In the genomic region with DNA sequence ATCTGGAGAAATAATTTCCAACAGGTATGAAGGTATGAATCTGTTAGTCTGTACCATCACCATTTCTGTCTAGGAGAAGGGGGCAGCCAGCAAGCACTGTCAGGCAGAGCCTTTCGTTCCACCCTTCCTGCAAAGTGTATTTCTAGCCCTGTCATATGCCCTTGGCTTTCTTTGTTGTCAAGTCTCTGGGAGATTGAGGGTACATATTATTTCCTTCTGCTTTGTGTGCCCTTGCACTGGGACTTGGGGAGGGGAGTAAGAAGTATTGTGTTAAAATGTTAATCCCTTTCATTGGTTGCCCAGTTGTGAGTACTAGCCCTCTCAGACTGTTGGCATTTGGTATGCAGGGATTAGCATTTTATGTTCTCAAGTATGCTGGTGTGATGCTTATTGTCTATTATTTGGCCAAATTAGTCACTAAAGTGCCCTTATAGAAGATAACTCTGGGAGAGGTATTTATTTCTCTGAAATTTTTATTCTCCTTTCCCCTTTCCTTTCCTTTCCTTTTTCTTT, we compare ENCODE assay signal across 25 cellular contexts.
"Had no signal": no experiment of that assay in that cellular context is flagged by ENCODE, and none has a peak within 500 bp of the region (broad histone marks: within the 10 kb centered on the region; RNA-seq: fewer than 3 reads in every experiment).

No MANE protein-coding gene starts in this region.

- H3K9me3 ChIP-seq: ascending aorta, gastroesophageal sphincter, heart right ventricle, neutrophil, transverse colon, vagina had no signal

- H3K4me1 Mint-ChIP-seq: activated naive CD8-positive, alpha-beta T cell treated with anti-CD3 and anti-CD28 coated beads, Interleukin-2, amount 50 U/mL, for 24 hours had no signal

- ATAC-seq: activated naive CD8-positive, alpha-beta T cell treated with anti-CD3 and anti-CD28 coated beads, Interleukin-2, amount 50 U/mL, for 24 hours; gastroesophageal sphincter; heart right ventricle; left colon; naive thymus-derived CD4-positive, alpha-beta T cell; T-helper 17 cell had no signal

- H3K27me3 Mint-ChIP-seq: activated naive CD8-positive, alpha-beta T cell treated with anti-CD3 and anti-CD28 coated beads, Interleukin-2, amount 50 U/mL, for 24 hours; naive thymus-derived CD4-positive, alpha-beta T cell; T-helper 17 cell had no signal

- FAIRE-seq: endometrium, islet of Langerhans had no signal

- H3K4me1 ChIP-seq: ascending aorta, gastroesophageal sphincter, heart right ventricle, transverse colon, vagina had no signal

- H3K4me3 ChIP-seq: ascending aorta, cardiac muscle cell, dorsolateral prefrontal cortex, gastroesophageal sphincter, heart right ventricle, skin epidermis, transverse colon, vagina had no signal

- H3K9me3 Mint-ChIP-seq: activated naive CD8-positive, alpha-beta T cell treated with anti-CD3 and anti-CD28 coated beads, Interleukin-2, amount 50 U/mL, for 24 hours; naive thymus-derived CD4-positive, alpha-beta T cell had no signal

- H3K27ac Mint-ChIP-seq: activated naive CD8-positive, alpha-beta T cell treated with anti-CD3 and anti-CD28 coated beads, Interleukin-2, amount 50 U/mL, for 24 hours; T-helper 17 cell had no signal

- H3K27me3 ChIP-seq: ascending aorta, cardiac muscle cell, dorsolateral prefrontal cortex, gastroesophageal sphincter, heart right ventricle, neutrophil, transverse colon, vagina had no signal

- H3K27ac ChIP-seq: ascending aorta, cardiac muscle cell, dorsolateral prefrontal cortex, gastroesophageal sphincter, heart right ventricle, neutrophil, parathyroid adenoma, skin epidermis, transverse colon, vagina had no signal

- DNase-seq: activated CD4-positive, alpha-beta T cell treated with anti-CD3 and anti-CD28 coated beads, Interleukin-2, amount 50 U/mL, for 1 hour; activated CD8-positive, alpha-beta memory T cell treated with anti-CD3 and anti-CD28 coated beads for 24 hours; activated naive CD4-positive, alpha-beta T cell; activated naive CD8-positive, alpha-beta T cell treated with anti-CD3 and anti-CD28 coated beads, Interleukin-2, amount 50 U/mL, for 24 hours; dorsolateral prefrontal cortex; heart right ventricle; left colon; mammary epithelial cell; naive thymus-derived CD4-positive, alpha-beta T cell; retina; stimulated activated CD4-positive, alpha-beta T cell treated with anti-CD3 and anti-CD28 coated beads, Interleukin-15, amount 100 ng/mL, for 24 hours; stimulated activated CD4-positive, alpha-beta T cell treated with anti-CD3 and anti-CD28 coated beads, Interleukin-4, amount 100 ng/mL, for 24 hours; stimulated activated naive CD4-positive, alpha-beta T cell treated with Interleukin-2 at 50 U/mL for 16 hours; substantia nigra; T-helper 17 cell; transverse colon had no signal

- H3K4me3 Mint-ChIP-seq: activated naive CD8-positive, alpha-beta T cell treated with anti-CD3 and anti-CD28 coated beads, Interleukin-2, amount 50 U/mL, for 24 hours; naive thymus-derived CD4-positive, alpha-beta T cell; T-helper 17 cell had no signal
